19 cellular contexts compared by ENCODE assay signal in genomic region chr18:55425698-55426097, GRCh38.
A peak's percentile ranks its signal among the peaks of the same experiment; 100 is the strongest.
DNase-seq lines count a peak whose midpoint lies in the region; TF ChIP-seq lines count a peak whose summit lies in the region.
"Had no signal": no experiment of that assay in that cellular context is flagged by ENCODE, and none has a peak within 500 bp of the region (broad histone marks: within the 10 kb centered on the region; RNA-seq: fewer than 3 reads in every experiment).

No MANE protein-coding gene starts in this region.

- TF ChIP-seq CTCF in OCI-LY7 (conservative IDR thresholded peaks at IDR 0.05; ENCODE audit: low read length) (no peak), neural progenitor cell (IDR thresholded peaks at IDR 0.05) (no peak)

- H3K27me3 Mint-ChIP-seq in neural progenitor cell (ENCODE audit: insufficient read depth, low read depth) = peaks cover 4% of the 10 kb centered on the region
- H3K27me3 Mint-ChIP-seq in activated naive CD4-positive, alpha-beta T cell treated with anti-CD3 and anti-CD28 coated beads for 36 hours (ENCODE audit: low read depth) = peaks cover 16% of the 10 kb centered on the region

- H3K36me3 ChIP-seq in Karpas-422 (ENCODE audit: insufficient read depth, low read length) (no peaks in the 10 kb centered on the region), OCI-LY7 (ENCODE audit: insufficient read depth, low read length) (peaks cover 11% of the 10 kb centered on the region; the same call in 1 of the 2 replicates), neural progenitor cell (no peaks in the 10 kb centered on the region)

- H3K4me3 ChIP-seq in Karpas-422 (ENCODE audit: low read length) (peak overlapping the region; percentile 33), OCI-LY7 (ENCODE audit: low read depth, low read length, poor library complexity, severe bottlenecking) (no peak overlapping the region), neural progenitor cell (no peak overlapping the region)

- intact Hi-C loops in OCI-LY7 (cut with micrococcal nuclease; ENCODE audit: unreplicated experiment) = no loop called here
- intact Hi-C loops in activated naive CD4-positive, alpha-beta T cell treated with anti-CD3 and anti-CD28 coated beads for 36 hours (cut with micrococcal nuclease) = no loop called here

- no peaks in the 10 kb centered on the region for H3K9me3 ChIP-seq in Karpas-422 (ENCODE audit: low read length)
- no peaks in the 10 kb centered on the region for H3K9me3 ChIP-seq in OCI-LY7 (ENCODE audit: low read length)
- H3K9me3 ChIP-seq in neural progenitor cell (ENCODE audit: low read depth) = no peaks in the 10 kb centered on the region
- H3K9me3 ChIP-seq: SK-N-SH had no signal

- peaks cover 50% of the 10 kb centered on the region for H3K4me1 Mint-ChIP-seq in neural progenitor cell
- H3K4me1 Mint-ChIP-seq in activated naive CD4-positive, alpha-beta T cell treated with anti-CD3 and anti-CD28 coated beads for 36 hours (ENCODE audit: low read depth) = no peaks in the 10 kb centered on the region

- H3K36me3 Mint-ChIP-seq in neural progenitor cell = peaks cover 26% of the 10 kb centered on the region
- no peaks in the 10 kb centered on the region for H3K36me3 Mint-ChIP-seq in activated naive CD4-positive, alpha-beta T cell treated with anti-CD3 and anti-CD28 coated beads for 36 hours (ENCODE audit: low read depth)
- H3K36me3 Mint-ChIP-seq: T-cell had no signal

- peak; percentile 31 for DNase-seq in NCI-H1105 treated with DMSO at 0.1 percent for 48 hours (lab: John Stamatoyannopoulos, UW)
- DNase-seq in NCI-H1105 (lab: John Stamatoyannopoulos, UW) = no peak
- peak; percentile 46 for DNase-seq in Karpas-422
- DNase-seq in OCI-LY7 (ENCODE audit: low spot score) = no peak
- DNase-seq in neural progenitor cell (ENCODE audit: low spot score) = no peak
- DNase-seq in SHP77 (lab: John Stamatoyannopoulos, UW) = no peak
- no peak for DNase-seq in NCI-H526 treated with DMSO at 0.1 percent for 48 hours (lab: John Stamatoyannopoulos, UW)
- no peak for DNase-seq in activated naive CD4-positive, alpha-beta T cell treated with anti-CD3 and anti-CD28 coated beads for 36 hours
- DNase-seq: 8988T, C1 segment of cervical spinal cord, Kasumi-1, MM.1S, NCI-H1092 treated with DMSO at 0.1 percent for 48 hours, NCI-H2029 treated with DMSO at 0.1 percent for 48 hours, NCI-H774, Right ventricle myocardium superior, SK-N-SH, T-cell, T-helper 9 cell had no signal

- H3K9me3 Mint-ChIP-seq in neural progenitor cell = peaks cover 3% of the 10 kb centered on the region
- H3K9me3 Mint-ChIP-seq in activated naive CD4-positive, alpha-beta T cell treated with anti-CD3 and anti-CD28 coated beads for 36 hours = no peaks in the 10 kb centered on the region
- H3K9me3 Mint-ChIP-seq: T-cell had no signal

- CTCF ChIA-PET in OCI-LY7 (lab: Charles Lee; ENCODE audit: unreplicated experiment) = interaction anchor here (2.8 kb wide), 1 partner anchor 17 kb away, joined by 10 read pairs; no protein-coding TSS in a partner anchor
- CTCF ChIA-PET in activated naive CD4-positive, alpha-beta T cell treated with anti-CD3 and anti-CD28 coated beads for 36 hours (lab: Charles Lee) = interaction anchor here (1.3 kb wide), 1 partner anchor 10 kb away, joined by 6 read pairs; no protein-coding TSS in a partner anchor

- POLR2A ChIA-PET in OCI-LY7 (lab: Charles Lee) = interaction anchor here (0.5 to 4.4 kb wide), 8 partner anchors 8 to 1214 kb away, joined by 3 to 58 read pairs (median 4); no protein-coding TSS in a partner anchor

- H3K9ac ChIP-seq in Karpas-422 (ENCODE audit: low read length) = peak overlapping the region; percentile 71
- no peak overlapping the region for H3K9ac ChIP-seq in neural progenitor cell
- H3K9ac ChIP-seq: SK-N-SH had no signal

- no TSS peak for BruUV-seq in OCI-LY7 (replicated peaks; lab: Mats Ljungman, UMichigan)

- H3K27me3 ChIP-seq in Karpas-422 (ENCODE audit: low read length) (no peaks in the 10 kb centered on the region), neural progenitor cell (no peaks in the 10 kb centered on the region)

- peak overlapping the region; percentile 98 for H3K27ac ChIP-seq in Karpas-422 (ENCODE audit: low read length)
- H3K27ac ChIP-seq in OCI-LY7 (ENCODE audit: low read depth, low read length, poor library complexity, severe bottlenecking) = peak overlapping the region; percentile 100
- no peak overlapping the region for H3K27ac ChIP-seq in neural progenitor cell

- H3K4me1 ChIP-seq in Karpas-422 (ENCODE audit: low read length) (peaks cover 94% of the 10 kb centered on the region), OCI-LY7 (ENCODE audit: insufficient read depth, low read length, poor library complexity, severe bottlenecking) (peaks cover 64% of the 10 kb centered on the region), neural progenitor cell (peaks cover 63% of the 10 kb centered on the region)

- H3K4me2 ChIP-seq in Karpas-422 (ENCODE audit: low read depth, low read length, poor library complexity, severe bottlenecking) = peak overlapping the region; percentile 69
- peak overlapping the region; percentile 96 for H3K4me2 ChIP-seq in OCI-LY7 (ENCODE audit: low read length)
- H3K4me2 ChIP-seq in neural progenitor cell = peak overlapping the region; percentile 48
- H3K4me2 ChIP-seq: SK-N-SH had no signal

- no peak overlapping the region for H3K27ac Mint-ChIP-seq in neural progenitor cell
- H3K27ac Mint-ChIP-seq in activated naive CD4-positive, alpha-beta T cell treated with anti-CD3 and anti-CD28 coated beads for 36 hours = no peak overlapping the region
- H3K27ac Mint-ChIP-seq: T-cell had no signal

- no peak overlapping the region for H2AFZ ChIP-seq in Karpas-422 (ENCODE audit: low read length)
- H2AFZ ChIP-seq in OCI-LY7 (ENCODE audit: low read length) = no peak overlapping the region
- H2AFZ ChIP-seq in neural progenitor cell (replicated peaks) = no peak overlapping the region

- no peak overlapping the region for H3K4me3 Mint-ChIP-seq in neural progenitor cell
- H3K4me3 Mint-ChIP-seq in activated naive CD4-positive, alpha-beta T cell treated with anti-CD3 and anti-CD28 coated beads for 36 hours = no peak overlapping the region
- H3K4me3 Mint-ChIP-seq: T-cell had no signal

- peaks cover 14% of the 10 kb centered on the region for H3F3A ChIP-seq in neural progenitor cell (ENCODE audit: low read depth)

- no peaks in the 10 kb centered on the region for H3K9me2 ChIP-seq in Karpas-422 (replicated peaks; ENCODE audit: insufficient read depth, low read length)
- no peaks in the 10 kb centered on the region for H3K9me2 ChIP-seq in OCI-LY7 (ENCODE audit: insufficient read depth, low read length)
- H3K9me2 ChIP-seq: SK-N-SH had no signal

- peaks cover 45% of the 10 kb centered on the region for H3K79me2 ChIP-seq in Karpas-422 (ENCODE audit: low read length)
- H3K79me2 ChIP-seq in OCI-LY7 (ENCODE audit: insufficient read depth, low read depth, low read length) = peaks cover 41% of the 10 kb centered on the region; the same call in 1 of the 2 replicates
- peaks cover 100% of the 10 kb centered on the region for H3K79me2 ChIP-seq in neural progenitor cell (ENCODE audit: low read depth)

- H4K20me1 ChIP-seq in Karpas-422 (ENCODE audit: insufficient read depth, low read depth, low read length) (no peaks in the 10 kb centered on the region), OCI-LY7 (ENCODE audit: insufficient read depth, low read length) (no peaks in the 10 kb centered on the region), neural progenitor cell (ENCODE audit: low read depth) (peaks cover 40% of the 10 kb centered on the region)

Comparison
In these comparisons a context has a peak if more than half of its experiments do, and no peak if none do; other contexts are left out.
1. DNase-seq: peak in NCI-H1105 treated with DMSO at 0.1 percent for 48 hours (single experiment) and Karpas-422 (single experiment); none in NCI-H1105 (single experiment), OCI-LY7 (single experiment), neural progenitor cell (single experiment), SHP77 (0 of 2), NCI-H526 treated with DMSO at 0.1 percent for 48 hours (single experiment) and activated naive CD4-positive, alpha-beta T cell treated with anti-CD3 and anti-CD28 coated beads for 36 hours (single experiment).
2. Peak in every context shown above with its lines, with median percentiles within 50 percentile points of each other: H3K4me2 ChIP-seq.